ENCODE assay signal across 12 cellular contexts in genomic region chr10:14555806-14556205, GRCh38.
DNase-seq lines count a peak whose midpoint lies in the region; ATAC-seq and TF ChIP-seq lines count a peak whose summit lies in the region.
"Had no signal": no experiment of that assay in that cellular context is flagged by ENCODE, and none has a peak within 500 bp of the region (broad histone marks: within the 10 kb centered on the region; RNA-seq: fewer than 3 reads in every experiment).

No MANE protein-coding gene starts in this region.

- H3K27me3 ChIP-seq in HAP-1 (ENCODE audit: low read depth): no peaks in the 10 kb centered on the region
- H3K27me3 ChIP-seq in esophagus squamous epithelium: no peaks in the 10 kb centered on the region
- H3K27me3 ChIP-seq: SJSA1 had no signal

- H3K9me3 ChIP-seq in HAP-1: no peaks in the 10 kb centered on the region
- no peaks in the 10 kb centered on the region for H3K9me3 ChIP-seq in T-helper 17 cell (ENCODE audit: control insufficient read depth, low read length, poor library complexity, severe bottlenecking)
- no peaks in the 10 kb centered on the region for H3K9me3 ChIP-seq in esophagus squamous epithelium
- H3K9me3 ChIP-seq: SJSA1 had no signal

- in situ Hi-C loops in HAP-1 (cut with MboI; ENCODE audit: low sequenced_read_pairs): no loop called here

- TF ChIP-seq CTCF in esophagus squamous epithelium (IDR thresholded peaks at IDR 0.05): no peak
- TF ChIP-seq CTCF in progenitor cell of endocrine pancreas (IDR thresholded peaks at IDR 0.05; ENCODE audit: unreplicated experiment): no peak

- peak; percentile 17 to 38 for DNase-seq in HAP-1 (ENCODE audit: low spot score in 2 of 2)
- DNase-seq in T-helper 17 cell: no peak
- DNase-seq in esophagus squamous epithelium (lab: John Stamatoyannopoulos, UW): no peak
- no peak for DNase-seq in progenitor cell of endocrine pancreas (ENCODE audit: low spot score, unreplicated experiment)
- DNase-seq in NK-92 treated with Interleukin-12 subunit alpha and Interleukin-12 subunit beta, amount 100 ng/mL, for 24 hours (lab: John Stamatoyannopoulos, UW): no peak
- DNase-seq in HCEC 1CT: no peak
- DNase-seq: kidney glomerular epithelial cell; NCI-H1105 treated with DMSO at 0.1 percent for 48 hours; stimulated activated CD4-positive, alpha-beta T cell treated with anti-CD3 and anti-CD28 coated beads, Interleukin-12 subunit alpha, Interleukin-12 subunit beta, amount 100 ng/mL, for 4 hours had no signal

- H3K27me3 Mint-ChIP-seq in T-helper 17 cell (no peaks in the 10 kb centered on the region), progenitor cell of endocrine pancreas (no peaks in the 10 kb centered on the region)

- H3K36me3 ChIP-seq in HAP-1 (replicated peaks): no peaks in the 10 kb centered on the region
- no peaks in the 10 kb centered on the region for H3K36me3 ChIP-seq in esophagus squamous epithelium
- H3K36me3 ChIP-seq: SJSA1 had no signal

- WGBS in esophagus squamous epithelium, 2 donors: 71 to 78% methylated on average over 4 of the region's 4 CpGs

- peaks cover 14% of the 10 kb centered on the region for H3K36me3 Mint-ChIP-seq in T-helper 17 cell (ENCODE audit: low read depth)
- H3K36me3 Mint-ChIP-seq in progenitor cell of endocrine pancreas (ENCODE audit: insufficient read depth): peaks cover 5% of the 10 kb centered on the region

- peak overlapping the region in 3 of 4 donors; percentile 24 to 73 (median 26) for H3K27ac ChIP-seq in esophagus squamous epithelium
- H3K27ac ChIP-seq: SJSA1 had no signal

- H3K4me1 ChIP-seq in HAP-1 (peaks cover 6% of the 10 kb centered on the region), esophagus squamous epithelium (peaks cover 17 to 48% (median 18%) of the 10 kb centered on the region in 3 donors)

- H3K4me3 Mint-ChIP-seq in T-helper 17 cell (peak overlapping the region; percentile 90), progenitor cell of endocrine pancreas (ENCODE audit: low read depth) (peak overlapping the region; percentile 17)

- H3K4me1 Mint-ChIP-seq in T-helper 17 cell: peaks cover 76% of the 10 kb centered on the region
- peaks cover 54% of the 10 kb centered on the region for H3K4me1 Mint-ChIP-seq in progenitor cell of endocrine pancreas (ENCODE audit: low read depth)

- H3K4me3 ChIP-seq in HAP-1 (no peak overlapping the region), esophagus squamous epithelium (no peak overlapping the region)
- H3K4me3 ChIP-seq: SJSA1 had no signal

- H3K9me3 Mint-ChIP-seq in progenitor cell of endocrine pancreas (ENCODE audit: low read depth): no peaks in the 10 kb centered on the region

- ATAC-seq in T-helper 17 cell: no peak
- no peak for ATAC-seq in HG03342 (IDR thresholded peaks at IDR 0.05; ENCODE audit: unreplicated experiment)
- no peak for ATAC-seq in HG03432 (IDR thresholded peaks at IDR 0.05; ENCODE audit: unreplicated experiment)

- no peak for TF ChIP-seq POLR2A in esophagus squamous epithelium (IDR thresholded peaks at IDR 0.05)

- intact Hi-C loops in esophagus squamous epithelium (cut with DNase I): no loop called here

- H3K27ac Mint-ChIP-seq in T-helper 17 cell (peak overlapping the region; percentile 99), progenitor cell of endocrine pancreas (peak overlapping the region; percentile 89)

Comparison
In these comparisons a context has a peak if more than half of its experiments do, and no peak if none do; other contexts are left out.
1. DNase-seq: peak in HAP-1 (2 of 2); none in T-helper 17 cell (0 of 3), esophagus squamous epithelium (single experiment), progenitor cell of endocrine pancreas (single experiment), NK-92 treated with Interleukin-12 subunit alpha and Interleukin-12 subunit beta, amount 100 ng/mL, for 24 hours (single experiment) and HCEC 1CT (single experiment).